Comparison of ENCODE assay signal across 8 cellular contexts in the genomic region with DNA sequence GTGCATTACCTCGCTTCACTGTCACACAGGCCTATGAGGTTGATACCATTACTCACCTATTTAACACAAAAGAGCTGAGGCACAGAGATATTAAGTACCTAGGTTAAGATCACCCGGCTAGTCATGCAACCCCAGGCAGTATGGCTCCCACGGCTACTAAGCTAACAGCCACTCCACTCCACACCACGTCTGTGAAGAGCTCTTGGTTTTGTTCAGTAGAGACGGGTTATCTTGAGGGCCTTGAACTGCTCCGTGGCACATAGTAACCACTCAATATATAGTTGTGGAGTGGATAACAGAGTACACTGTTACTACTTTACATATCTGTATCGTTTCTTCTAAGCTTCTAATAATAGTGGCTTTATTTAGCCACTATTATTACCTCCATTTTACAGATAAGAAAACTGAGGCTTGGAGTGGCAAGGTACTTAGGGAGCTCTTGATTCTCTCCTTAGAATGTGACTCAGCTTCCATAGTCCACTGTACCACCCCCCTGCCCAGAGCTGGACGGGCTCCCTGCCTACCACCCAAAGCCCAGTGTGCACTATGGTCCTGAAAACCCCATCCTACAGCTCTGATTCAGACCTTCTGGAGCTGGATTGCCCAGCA. TPM values are rescaled to one million over a fixed set of nuclear protein-coding genes. Genes with fewer than 3 reads are reported as not detected.
A peak's percentile ranks its signal among the peaks of the same experiment; 100 is the strongest.
DNase-seq lines count a peak whose midpoint lies in the region; ATAC-seq and TF ChIP-seq lines count a peak whose summit lies in the region.

No MANE protein-coding gene starts in this region.

- H3K9me3 Mint-ChIP-seq in brain (no peaks in the 10 kb centered on the region), mesothelial cell of epicardium (no peaks in the 10 kb centered on the region)

- H3K4me3 ChIP-seq in left ventricle myocardium inferior (peak overlapping the region; percentile 78), urinary bladder (ENCODE audit: low read depth, low read length) (peak overlapping the region; percentile 60)

- H3K9me3 ChIP-seq in left ventricle myocardium inferior (replicated peaks): no peaks in the 10 kb centered on the region

- no peaks in the 10 kb centered on the region for H3K36me3 ChIP-seq in left ventricle myocardium inferior
- H3K36me3 ChIP-seq in urinary bladder (ENCODE audit: insufficient read depth): no peaks in the 10 kb centered on the region

- no peaks in the 10 kb centered on the region for H3K36me3 Mint-ChIP-seq in brain
- H3K36me3 Mint-ChIP-seq in mesothelial cell of epicardium: no peaks in the 10 kb centered on the region

- DNase-seq in left ventricle myocardium inferior (no peak), cardiac septum (ENCODE audit: low spot score) (no peak), mesothelial cell of epicardium (ENCODE audit: low spot score in 2 of 2, unreplicated experiment in 2 of 2) (no peak), mucosa of gallbladder (ENCODE audit: low spot score) (no peak)
- no peak for DNase-seq in NK-92 treated with Interleukin-12 subunit alpha and Interleukin-12 subunit beta, amount 100 ng/mL, for 24 hours (lab: John Stamatoyannopoulos, UW)

- intact Hi-C loops in left ventricle myocardium inferior (cut with micrococcal nuclease): no loop called here
- intact Hi-C loops in cardiac septum (cut with DNase I): loop anchor here (5.0 kb wide), 1 partner anchor 271 kb away; a partner anchor contains a TSS

- no peak for ATAC-seq in GM19023 (IDR thresholded peaks at IDR 0.05; ENCODE audit: unreplicated experiment)

- H3K27me3 ChIP-seq in left ventricle myocardium inferior (ENCODE audit: low read depth): peaks cover 10% of the 10 kb centered on the region

- H3K4me1 Mint-ChIP-seq in brain (peaks cover 9% of the 10 kb centered on the region), mesothelial cell of epicardium (peaks cover 3% of the 10 kb centered on the region)

- H3K4me3 Mint-ChIP-seq in brain (peak overlapping the region; percentile 85 to 91 (median 87)), mesothelial cell of epicardium (peak overlapping the region; percentile 85)

- peaks cover 17% of the 10 kb centered on the region for H3K4me1 ChIP-seq in left ventricle myocardium inferior
- no peaks in the 10 kb centered on the region for H3K4me1 ChIP-seq in urinary bladder (ENCODE audit: insufficient read depth)

- WGBS in urinary bladder: 66% methylated on average over 8 of the region's 8 CpGs

- peak overlapping the region; percentile 56 to 86 (median 83) for H3K27ac Mint-ChIP-seq in brain
- peak overlapping the region; percentile 69 for H3K27ac Mint-ChIP-seq in mesothelial cell of epicardium

- H3K27me3 Mint-ChIP-seq in brain (peaks cover 39% of the 10 kb centered on the region), mesothelial cell of epicardium (ENCODE audit: low read depth) (no peaks in the 10 kb centered on the region)

- no peak for TF ChIP-seq CTCF in left ventricle myocardium inferior (IDR thresholded peaks at IDR 0.05; ENCODE audit: borderline replicate concordance)
- TF ChIP-seq CTCF in brain (conservative IDR thresholded peaks at IDR 0.05): no peak
- no peak for TF ChIP-seq CTCF in mesothelial cell of epicardium (IDR thresholded peaks at IDR 0.05; ENCODE audit: unreplicated experiment)

- H3K27ac ChIP-seq in left ventricle myocardium inferior (replicated peaks) (peak overlapping the region; percentile 57), urinary bladder (ENCODE audit: low read depth) (no peak overlapping the region)

RNA-seq across cellular contexts. Expression of a gene that starts 1.0 kb away (rescaled TPM):
- total RNA-seq in left ventricle myocardium inferior (0.14 TPM), cardiac septum (0.19 TPM), mesothelial cell of epicardium (5.9 to 6.3 TPM (median 5.9 TPM) in 3 replicates), urinary bladder (4.1 TPM), mucosa of gallbladder (129 TPM)
- polyA plus RNA-seq in brain (ENCODE audit: insufficient read depth, low read depth, low replicate concordance) (4.4 TPM), urinary bladder (3.4 TPM)

Comparison
In these comparisons a context has a peak if more than half of its experiments do, and no peak if none do; other contexts are left out.
1. RNA of a gene that starts 1.0 kb away (total RNA-seq): 129 TPM in mucosa of gallbladder (single experiment); 5.9 to 6.3 TPM in mesothelial cell of epicardium, 4.1 TPM in urinary bladder (single experiment), 0.19 TPM in cardiac septum (single experiment) and 0.14 TPM in left ventricle myocardium inferior (single experiment); every median in the first group is over 10 times any median in the second.